1 cellular context compared by ENCODE assay signal in the genomic region with DNA sequence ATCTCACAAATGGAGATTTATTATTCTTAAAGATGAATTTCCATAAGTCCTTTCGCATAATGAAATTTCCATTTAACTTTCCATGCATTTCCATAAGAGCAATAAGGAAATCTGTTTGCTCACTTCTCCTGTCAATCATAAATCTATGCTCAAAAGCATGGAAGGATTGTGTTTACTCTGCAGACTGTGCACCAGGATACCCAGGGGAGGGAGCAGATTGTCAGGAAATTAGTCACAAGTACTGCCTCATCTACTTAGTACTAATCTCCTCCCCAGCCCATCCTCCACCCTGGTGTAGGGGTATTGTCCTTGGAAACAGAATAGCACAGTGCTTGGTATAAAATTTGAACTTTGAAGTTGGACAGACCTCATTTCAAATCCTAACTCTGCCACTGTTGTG.
TF ChIP-seq lines count a peak whose summit lies in the region.

No MANE protein-coding gene starts in this region.

TF ChIP-seq in endothelial cell of umbilical vein, 7 proteins besides CTCF, POLR2A, EP300 and RAD21 (continued from another document):
- no peak for TF ChIP-seq MYC (IDR thresholded peaks at IDR 0.05; ENCODE audit: low read depth, low read length)
